ENCODE assay signal across 21 cellular contexts in the genomic region with DNA sequence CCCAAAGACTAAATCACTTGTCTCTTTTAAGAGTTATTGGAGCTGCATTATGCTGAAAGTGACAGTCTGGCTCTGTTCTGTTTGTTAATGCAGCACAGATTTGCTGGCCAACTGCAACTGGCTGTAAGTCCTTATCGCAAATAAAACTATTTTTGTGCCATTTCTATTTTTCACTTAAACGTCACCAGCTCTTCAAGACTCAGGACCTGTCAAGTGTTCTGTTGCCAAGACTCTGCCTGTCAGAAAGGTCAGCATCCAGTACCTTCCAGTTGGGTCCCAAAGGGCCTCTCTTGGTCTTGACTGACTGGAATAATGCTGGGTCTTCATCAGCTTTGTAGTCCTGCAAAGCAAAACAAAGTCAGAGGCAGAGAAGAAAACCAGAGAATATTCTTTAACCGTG. TPM values are rescaled to one million over a fixed set of nuclear protein-coding genes. Genes with fewer than 3 reads are reported as not detected.
DNase-seq lines count a peak whose midpoint lies in the region; ATAC-seq and TF ChIP-seq lines count a peak whose summit lies in the region.
"Had no signal": no experiment of that assay in that cellular context is flagged by ENCODE, and none has a peak within 500 bp of the region (broad histone marks: within the 10 kb centered on the region; RNA-seq: fewer than 3 reads in every experiment).

No MANE protein-coding gene starts in this region.

- CTCF ChIA-PET in IMR-90 (lab: Yijun Ruan, JAX), result interaction anchor here (0.5 to 0.6 kb wide), 2 partner anchors 134 to 955 kb away, joined by 3 to 4 read pairs; no protein-coding TSS in a partner anchor

- no peak overlapping the region for H2BK120ac ChIP-seq in IMR-90 (ENCODE audit: low read depth, low read length)

- peak overlapping the region; percentile 7; the same call in 1 of the 2 replicates for H3K18ac ChIP-seq in IMR-90 (ENCODE audit: low read depth, low read length)

- no peaks in the 10 kb centered on the region for H3K27me3 ChIP-seq in IMR-90 (ENCODE audit: control insufficient read depth, insufficient read depth, low read length)
- H3K27me3 ChIP-seq in stomach, result no peaks in the 10 kb centered on the region
- H3K27me3 ChIP-seq: neutrophil had no signal

- no peak overlapping the region for H3K23ac ChIP-seq in IMR-90 (ENCODE audit: low read depth, low read length)

- H3K4me1 ChIP-seq in IMR-90 (ENCODE audit: control insufficient read depth, insufficient read depth, low read length) (peaks cover 15% of the 10 kb centered on the region), stomach (peaks cover 36 to 95% (median 66%) of the 10 kb centered on the region in 4 donors)

- peak overlapping the region in 1 of 2 experiments; percentile 40; a peak in 1 of 4 replicates for H4K8ac ChIP-seq in IMR-90 (ENCODE audit: low read depth in 2 of 2, low read length in 2 of 2)

- no peak for TF ChIP-seq RAD21 in IMR-90 (IDR thresholded peaks at IDR 0.05; ENCODE audit: low read length)

- H4K5ac ChIP-seq in IMR-90 (ENCODE audit: low read depth, low read length), result no peak overlapping the region

- peaks cover 46 to 67% of the 10 kb centered on the region in 2 experiments for H3K79me1 ChIP-seq in IMR-90 (ENCODE audit: low read depth in 1 of 2, low read length in 2 of 2)

- H2BK20ac ChIP-seq in IMR-90 (ENCODE audit: low read depth, low read length), result 0 out of 2 replicates have a peak overlapping the region, but pooled peaks have one; percentile 18

- DNase-seq in IMR-90 (no peak), coronary artery (ENCODE audit: low spot score) (no peak), left ventricle myocardium superior (no peak), stomach (no peak), epidermal melanocyte (ENCODE audit: insufficient read length, low spot score) (no peak), NCI-H526 treated with DMSO at 0.1 percent for 48 hours (lab: John Stamatoyannopoulos, UW) (no peak)
- no peak for DNase-seq in effector CD8-positive, alpha-beta T cell (lab: John Stamatoyannopoulos, UW)
- DNase-seq: activated CD4-positive, alpha-beta T cell treated with anti-CD3 and anti-CD28 coated beads, Interleukin-2, amount 50 U/mL, for 4 hours; activated naive CD8-positive, alpha-beta T cell treated with anti-CD3 and anti-CD28 coated beads, Interleukin-2, amount 10 ng/mL, durations not matched to agents 7 days and 5 days; activated T-cell treated with anti-CD3 and anti-CD28 coated beads, Interleukin-2, amount 50 U/mL, for 4 hours; CD4-positive, alpha-beta memory T cell; cerebellar nuclear complex; DND-41; glutamatergic neuron; MV-4-11; NCI-H2029 treated with DMSO at 0.1 percent for 48 hours; NCI-H524 treated with DMSO at 0.1 percent for 48 hours had no signal

- no peak overlapping the region for H3K27ac ChIP-seq in IMR-90 (ENCODE audit: insufficient read depth, low read length)
- peak overlapping the region; percentile 76 to 89 for H3K27ac ChIP-seq in coronary artery
- H3K27ac ChIP-seq in stomach, result peak overlapping the region; percentile 22 to 83 (median 41)
- H3K27ac ChIP-seq: neutrophil had no signal

- BruUV-seq in IMR-90 (replicated peaks; lab: Mats Ljungman, UMichigan), result no TSS peak

- in situ Hi-C loops in IMR-90 (cut with MboI; ENCODE audit: low sequenced_read_pairs), result no loop called here

- no peak overlapping the region for H2AFZ ChIP-seq in IMR-90 (replicated peaks; ENCODE audit: low read length, poor library complexity)

- no peaks in the 10 kb centered on the region for H4K20me1 ChIP-seq in IMR-90 (ENCODE audit: insufficient read depth, low read length)

- no peak for ATAC-seq in IMR-90 (ENCODE audit: low read depth)
- peak; percentile 87 for ATAC-seq in left ventricle myocardium superior
- ATAC-seq in GM21786 (IDR thresholded peaks at IDR 0.05; ENCODE audit: unreplicated experiment), result no peak
- ATAC-seq: activated T-cell treated with anti-CD3 and anti-CD28 coated beads, Interleukin-2, amount 50 U/mL, for 4 hours; Panc1 had no signal

- POLR2A ChIA-PET in IMR-90 (lab: Charles Lee; ENCODE audit: unreplicated experiment), result no interaction called here

- no peak overlapping the region for H3K9ac ChIP-seq in IMR-90 (ENCODE audit: low read depth, low read length)

- H3K56ac ChIP-seq in IMR-90 (ENCODE audit: extremely low read depth, insufficient read depth, low read length), result no peak overlapping the region

- H2BK5ac ChIP-seq in IMR-90 (ENCODE audit: low read depth, low read length, poor library complexity, severe bottlenecking), result no peak overlapping the region

- H4K91ac ChIP-seq in IMR-90 (ENCODE audit: insufficient read depth, low read depth, low read length), result no peak overlapping the region

- TF ChIP-seq POLR2A in IMR-90 (IDR thresholded peaks at IDR 0.05; ENCODE audit: low read depth, low read length) (no peak), stomach (IDR thresholded peaks at IDR 0.05) (no peak)

- dilution Hi-C loops in IMR-90 (cut with HindIII; ENCODE audit: low sequenced_read_pairs, unreplicated experiment), result no loop called here

- no peak overlapping the region for H3K4me2 ChIP-seq in IMR-90 (ENCODE audit: low read depth, low read length)

- WGBS in IMR-90 (ENCODE audit: extremely low coverage in 2 of 2, insufficient read length in 1 of 2), 2 experiments, result 80% methylated on average over 2 of the region's 3 CpGs; no CpG with 5 or more reads in 1 of the 2 experiments
- 37 to 71% (median 59%) methylated on average over 3 of the region's 3 CpGs for WGBS in stomach, 5 donors

- H3K4ac ChIP-seq in IMR-90 (ENCODE audit: low read depth, low read length), result peak overlapping the region; percentile 1; the same call in 1 of the 2 replicates

- H3K4me3 ChIP-seq in IMR-90 (ENCODE audit: insufficient read depth, low read depth, low read length) (no peak overlapping the region), coronary artery (peak overlapping the region; percentile 22), stomach (no peak overlapping the region)
- H3K4me3 ChIP-seq: skin epidermis had no signal

- no peak overlapping the region for H3K14ac ChIP-seq in IMR-90 (replicated peaks; ENCODE audit: low read depth, low read length)

- no peak overlapping the region for H2AK5ac ChIP-seq in IMR-90 (ENCODE audit: low read depth, low read length)

- H3K9me3 ChIP-seq in IMR-90 (ENCODE audit: control insufficient read depth, insufficient read depth, low read length), result no peaks in the 10 kb centered on the region
- no peaks in the 10 kb centered on the region for H3K9me3 ChIP-seq in stomach
- H3K9me3 ChIP-seq: neutrophil had no signal

- H3K36me3 ChIP-seq in IMR-90 (ENCODE audit: control insufficient read depth, insufficient read depth, low read length) (peaks cover 19% of the 10 kb centered on the region), stomach (peaks cover 8 to 39% (median 31%) of the 10 kb centered on the region in 4 donors)

- peaks cover 2% of the 10 kb centered on the region for H3K9me1 ChIP-seq in IMR-90 (ENCODE audit: insufficient read depth, low read length)

- intact Hi-C loops in IMR-90 (cut with micrococcal nuclease) (no loop called here), left ventricle myocardium superior (cut with micrococcal nuclease) (no loop called here), stomach (cut with DNase I; ENCODE audit: low total_unique reads) (no loop called here)

- TF ChIP-seq EP300 in stomach (IDR thresholded peaks at IDR 0.05), result no peak

- H2AK9ac ChIP-seq in IMR-90 (replicated peaks; ENCODE audit: low read depth, low read length, poor library complexity), result no peak overlapping the region

- TF ChIP-seq CTCF in IMR-90 (conservative IDR thresholded peaks at IDR 0.05; ENCODE audit: low read depth, low read length), result no peak
- TF ChIP-seq CTCF in coronary artery (IDR thresholded peaks at IDR 0.05), result no peak
- TF ChIP-seq CTCF in stomach (IDR thresholded peaks at IDR 0.05), result no peak

- H2BK15ac ChIP-seq in IMR-90 (ENCODE audit: low read depth, low read length), result no peak overlapping the region

TF ChIP-seq in IMR-90, 13 proteins besides CTCF, POLR2A, EP300 and RAD21:
- TF ChIP-seq SMC3 (IDR thresholded peaks at IDR 0.05; ENCODE audit: low read depth, low read length) (no peak), MAFK (IDR thresholded peaks at IDR 0.05; ENCODE audit: low read depth, low read length) (no peak), BHLHE40 (IDR thresholded peaks at IDR 0.05; ENCODE audit: low read depth, low read length) (no peak), FOS (IDR thresholded peaks at IDR 0.05; ENCODE audit: low read depth, low read length) (no peak), CHD1 (IDR thresholded peaks at IDR 0.05; ENCODE audit: low read depth, low read length) (no peak), NFE2L2 (IDR thresholded peaks at IDR 0.05; ENCODE audit: low read depth, low read length) (no peak), RCOR1 (IDR thresholded peaks at IDR 0.05; ENCODE audit: insufficient replicate concordance, low read length) (no peak), CEBPB (IDR thresholded peaks at IDR 0.05; ENCODE audit: low read depth, low read length) (no peak), RFX5 (IDR thresholded peaks at IDR 0.05; ENCODE audit: low read depth, low read length) (no peak), MXI1 (IDR thresholded peaks at IDR 0.05; ENCODE audit: borderline replicate concordance, low read depth, low read length) (no peak)
- TF ChIP-seq, protein P1, sequence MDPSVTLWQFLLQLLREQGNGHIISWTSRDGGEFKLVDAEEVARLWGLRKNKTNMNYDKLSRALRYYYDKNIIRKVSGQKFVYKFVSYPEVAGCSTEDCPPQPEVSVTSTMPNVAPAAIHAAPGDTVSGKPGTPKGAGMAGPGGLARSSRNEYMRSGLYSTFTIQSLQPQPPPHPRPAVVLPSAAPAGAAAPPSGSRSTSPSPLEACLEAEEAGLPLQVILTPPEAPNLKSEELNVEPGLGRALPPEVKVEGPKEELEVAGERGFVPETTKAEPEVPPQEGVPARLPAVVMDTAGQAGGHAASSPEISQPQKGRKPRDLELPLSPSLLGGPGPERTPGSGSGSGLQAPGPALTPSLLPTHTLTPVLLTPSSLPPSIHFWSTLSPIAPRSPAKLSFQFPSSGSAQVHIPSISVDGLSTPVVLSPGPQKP (IDR thresholded peaks at IDR 0.05; ENCODE audit: borderline replicate concordance, low read depth, low read length), result no peak
TF ChIP-seq in IMR-90: peak in this region for 0.

RNA-seq across cellular contexts. Expression of a gene that starts 45.6 kb away (rescaled TPM):
- total RNA-seq in IMR-90 (2012; rRNA removed), result 19.7 and 29.2 TPM in 2 replicates
- 43.3 and 54.5 TPM in 2 replicates for polyA plus RNA-seq in IMR-90 (2012; rRNA removed)
- 12.1 and 20.1 TPM in 2 replicates for polyA plus RNA-seq in IMR-90 (2012; cell fraction: cytosol; rRNA removed)
- 9.3 and 56.7 TPM in 2 replicates for polyA plus RNA-seq in IMR-90 (2012; cell fraction: nucleus; rRNA removed; ENCODE audit: low replicate concordance)
- 47.7 TPM for total RNA-seq in left ventricle myocardium superior
- total RNA-seq in stomach, result 10 to 100 TPM in 4 of 5 donors, 1 to 10 TPM in 1; 6.7 to 91.6 (median 30.3) TPM
- polyA plus RNA-seq in stomach, result 10 to 100 TPM; 24.0 to 39.4 (median 28.1) TPM
